ENCODE assay signal across 1 cellular context in the genomic region with DNA sequence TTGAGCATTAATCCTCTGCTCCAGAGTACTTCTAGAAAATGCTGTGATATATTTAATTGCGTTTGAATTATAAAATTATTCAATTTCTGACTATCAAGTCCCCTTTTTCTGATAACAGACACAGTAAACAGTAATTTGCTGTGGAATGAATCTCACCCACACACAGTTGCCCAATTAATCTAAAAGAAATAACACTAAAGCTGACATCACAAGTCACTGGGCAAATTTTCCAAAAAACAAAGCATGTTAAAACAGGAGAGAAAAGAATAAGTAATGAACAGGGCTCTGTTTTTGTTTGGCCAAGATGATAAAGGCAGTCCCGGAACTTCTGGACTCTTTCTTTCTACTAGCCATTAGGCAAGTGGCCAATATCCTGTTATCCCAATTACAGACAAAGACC.
TF ChIP-seq lines count a peak whose summit lies in the region.

No MANE protein-coding gene starts in this region.

TF ChIP-seq in SK-N-SH treated with all-trans-retinoic acid at 6 μM for 48 hours, 23 proteins besides CTCF, POLR2A, EP300 and RAD21 (continued from another document):
- TF ChIP-seq, protein P1, sequence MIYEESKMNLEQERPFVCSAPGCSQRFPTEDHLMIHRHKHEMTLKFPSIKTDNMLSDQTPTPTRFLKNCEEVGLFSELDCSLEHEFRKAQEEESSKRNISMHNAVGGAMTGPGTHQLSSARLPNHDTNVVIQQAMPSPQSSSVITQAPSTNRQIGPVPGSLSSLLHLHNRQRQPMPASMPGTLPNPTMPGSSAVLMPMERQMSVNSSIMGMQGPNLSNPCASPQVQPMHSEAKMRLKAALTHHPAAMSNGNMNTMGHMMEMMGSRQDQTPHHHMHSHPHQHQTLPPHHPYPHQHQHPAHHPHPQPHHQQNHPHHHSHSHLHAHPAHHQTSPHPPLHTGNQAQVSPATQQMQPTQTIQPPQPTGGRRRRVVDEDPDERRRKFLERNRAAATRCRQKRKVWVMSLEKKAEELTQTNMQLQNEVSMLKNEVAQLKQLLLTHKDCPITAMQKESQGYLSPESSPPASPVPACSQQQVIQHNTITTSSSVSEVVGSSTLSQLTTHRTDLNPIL (CRISPR knock-in tag; IDR thresholded peaks at IDR 0.05; ENCODE audit: low read depth) = no peak
- TF ChIP-seq TCF4 (CRISPR knock-in tag; IDR thresholded peaks at IDR 0.05; ENCODE audit: borderline replicate concordance) (no peak), ISL1 (CRISPR knock-in tag; IDR thresholded peaks at IDR 0.05) (no peak), ZFP3 (CRISPR knock-in tag; IDR thresholded peaks at IDR 0.05) (no peak), CSDC2 (CRISPR knock-in tag; IDR thresholded peaks at IDR 0.05) (no peak), GLIS3 (CRISPR knock-in tag; IDR thresholded peaks at IDR 0.05) (no peak), ESRRG (CRISPR knock-in tag; IDR thresholded peaks at IDR 0.05) (no peak), RARB (CRISPR knock-in tag; IDR thresholded peaks at IDR 0.05) (no peak)
- TF ChIP-seq, protein P2, sequence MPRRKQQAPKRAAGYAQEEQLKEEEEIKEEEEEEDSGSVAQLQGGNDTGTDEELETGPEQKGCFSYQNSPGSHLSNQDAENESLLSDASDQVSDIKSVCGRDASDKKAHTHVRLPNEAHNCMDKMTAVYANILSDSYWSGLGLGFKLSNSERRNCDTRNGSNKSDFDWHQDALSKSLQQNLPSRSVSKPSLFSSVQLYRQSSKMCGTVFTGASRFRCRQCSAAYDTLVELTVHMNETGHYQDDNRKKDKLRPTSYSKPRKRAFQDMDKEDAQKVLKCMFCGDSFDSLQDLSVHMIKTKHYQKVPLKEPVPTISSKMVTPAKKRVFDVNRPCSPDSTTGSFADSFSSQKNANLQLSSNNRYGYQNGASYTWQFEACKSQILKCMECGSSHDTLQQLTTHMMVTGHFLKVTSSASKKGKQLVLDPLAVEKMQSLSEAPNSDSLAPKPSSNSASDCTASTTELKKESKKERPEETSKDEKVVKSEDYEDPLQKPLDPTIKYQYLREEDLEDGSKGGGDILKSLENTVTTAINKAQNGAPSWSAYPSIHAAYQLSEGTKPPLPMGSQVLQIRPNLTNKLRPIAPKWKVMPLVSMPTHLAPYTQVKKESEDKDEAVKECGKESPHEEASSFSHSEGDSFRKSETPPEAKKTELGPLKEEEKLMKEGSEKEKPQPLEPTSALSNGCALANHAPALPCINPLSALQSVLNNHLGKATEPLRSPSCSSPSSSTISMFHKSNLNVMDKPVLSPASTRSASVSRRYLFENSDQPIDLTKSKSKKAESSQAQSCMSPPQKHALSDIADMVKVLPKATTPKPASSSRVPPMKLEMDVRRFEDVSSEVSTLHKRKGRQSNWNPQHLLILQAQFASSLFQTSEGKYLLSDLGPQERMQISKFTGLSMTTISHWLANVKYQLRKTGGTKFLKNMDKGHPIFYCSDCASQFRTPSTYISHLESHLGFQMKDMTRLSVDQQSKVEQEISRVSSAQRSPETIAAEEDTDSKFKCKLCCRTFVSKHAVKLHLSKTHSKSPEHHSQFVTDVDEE (CRISPR knock-in tag; IDR thresholded peaks at IDR 0.05) = no peak
